2 cellular contexts compared by ENCODE assay signal in the genomic region with DNA sequence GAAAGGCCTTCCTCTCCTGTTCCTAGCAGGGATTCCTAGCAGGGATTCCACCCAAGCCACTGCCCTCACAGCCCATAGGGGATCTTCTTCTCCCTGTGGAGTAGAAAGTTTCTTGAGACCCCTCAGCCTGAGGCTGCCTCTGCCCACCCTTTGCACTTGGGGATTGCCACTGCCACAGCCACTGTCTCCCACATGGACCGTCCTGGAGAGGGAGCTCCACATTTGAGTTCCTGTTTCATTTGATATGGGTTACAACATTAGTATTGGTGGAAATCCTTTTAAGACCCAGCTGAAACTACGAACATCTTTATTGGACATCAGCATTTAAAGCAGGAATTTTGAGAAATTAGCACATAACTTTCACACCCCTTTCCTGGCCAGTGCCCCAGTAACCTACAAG.
TF ChIP-seq lines count a peak whose summit lies in the region.

No MANE protein-coding gene starts in this region.

TF ChIP-seq in HCT116, 20 proteins besides CTCF, POLR2A, EP300 and RAD21 (continued from another document):
- TF ChIP-seq, protein P1, sequence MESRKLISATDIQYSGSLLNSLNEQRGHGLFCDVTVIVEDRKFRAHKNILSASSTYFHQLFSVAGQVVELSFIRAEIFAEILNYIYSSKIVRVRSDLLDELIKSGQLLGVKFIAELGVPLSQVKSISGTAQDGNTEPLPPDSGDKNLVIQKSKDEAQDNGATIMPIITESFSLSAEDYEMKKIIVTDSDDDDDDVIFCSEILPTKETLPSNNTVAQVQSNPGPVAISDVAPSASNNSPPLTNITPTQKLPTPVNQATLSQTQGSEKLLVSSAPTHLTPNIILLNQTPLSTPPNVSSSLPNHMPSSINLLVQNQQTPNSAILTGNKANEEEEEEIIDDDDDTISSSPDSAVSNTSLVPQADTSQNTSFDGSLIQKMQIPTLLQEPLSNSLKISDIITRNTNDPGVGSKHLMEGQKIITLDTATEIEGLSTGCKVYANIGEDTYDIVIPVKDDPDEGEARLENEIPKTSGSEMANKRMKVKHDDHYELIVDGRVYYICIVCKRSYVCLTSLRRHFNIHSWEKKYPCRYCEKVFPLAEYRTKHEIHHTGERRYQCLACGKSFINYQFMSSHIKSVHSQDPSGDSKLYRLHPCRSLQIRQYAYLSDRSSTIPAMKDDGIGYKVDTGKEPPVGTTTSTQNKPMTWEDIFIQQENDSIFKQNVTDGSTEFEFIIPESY (IDR thresholded peaks at IDR 0.05; ENCODE audit: extremely low read depth, insufficient replicate concordance, low read length): no peak
- TF ChIP-seq, protein P2, sequence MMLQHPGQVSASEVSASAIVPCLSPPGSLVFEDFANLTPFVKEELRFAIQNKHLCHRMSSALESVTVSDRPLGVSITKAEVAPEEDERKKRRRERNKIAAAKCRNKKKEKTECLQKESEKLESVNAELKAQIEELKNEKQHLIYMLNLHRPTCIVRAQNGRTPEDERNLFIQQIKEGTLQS (IDR thresholded peaks at IDR 0.05): no peak
- TF ChIP-seq JUND (IDR thresholded peaks at IDR 0.05) (no peak), FOSL1 (IDR thresholded peaks at IDR 0.05; ENCODE audit: low read depth) (no peak), YY1 (IDR thresholded peaks at IDR 0.05; ENCODE audit: extremely low read depth, insufficient replicate concordance, low read depth, low read length) (no peak), SIN3A (IDR thresholded peaks at IDR 0.05; ENCODE audit: low read depth) (no peak), POLR2AphosphoS5 (IDR thresholded peaks at IDR 0.05; ENCODE audit: low read depth, low read length) (no peak), SP1 (IDR thresholded peaks at IDR 0.05; ENCODE audit: low read depth) (no peak), SRF (IDR thresholded peaks at IDR 0.05; ENCODE audit: low read depth) (no peak), CEBPB (IDR thresholded peaks at IDR 0.05; ENCODE audit: low read depth) (no peak), CBX3 (IDR thresholded peaks at IDR 0.05; ENCODE audit: low read depth) (no peak), TCF7L2 (IDR thresholded peaks at IDR 0.05; ENCODE audit: borderline replicate concordance, extremely low read depth, insufficient read depth, insufficient read length) (no peak), ZFX (IDR thresholded peaks at IDR 0.05) (no peak)
- TF ChIP-seq, protein P3, sequence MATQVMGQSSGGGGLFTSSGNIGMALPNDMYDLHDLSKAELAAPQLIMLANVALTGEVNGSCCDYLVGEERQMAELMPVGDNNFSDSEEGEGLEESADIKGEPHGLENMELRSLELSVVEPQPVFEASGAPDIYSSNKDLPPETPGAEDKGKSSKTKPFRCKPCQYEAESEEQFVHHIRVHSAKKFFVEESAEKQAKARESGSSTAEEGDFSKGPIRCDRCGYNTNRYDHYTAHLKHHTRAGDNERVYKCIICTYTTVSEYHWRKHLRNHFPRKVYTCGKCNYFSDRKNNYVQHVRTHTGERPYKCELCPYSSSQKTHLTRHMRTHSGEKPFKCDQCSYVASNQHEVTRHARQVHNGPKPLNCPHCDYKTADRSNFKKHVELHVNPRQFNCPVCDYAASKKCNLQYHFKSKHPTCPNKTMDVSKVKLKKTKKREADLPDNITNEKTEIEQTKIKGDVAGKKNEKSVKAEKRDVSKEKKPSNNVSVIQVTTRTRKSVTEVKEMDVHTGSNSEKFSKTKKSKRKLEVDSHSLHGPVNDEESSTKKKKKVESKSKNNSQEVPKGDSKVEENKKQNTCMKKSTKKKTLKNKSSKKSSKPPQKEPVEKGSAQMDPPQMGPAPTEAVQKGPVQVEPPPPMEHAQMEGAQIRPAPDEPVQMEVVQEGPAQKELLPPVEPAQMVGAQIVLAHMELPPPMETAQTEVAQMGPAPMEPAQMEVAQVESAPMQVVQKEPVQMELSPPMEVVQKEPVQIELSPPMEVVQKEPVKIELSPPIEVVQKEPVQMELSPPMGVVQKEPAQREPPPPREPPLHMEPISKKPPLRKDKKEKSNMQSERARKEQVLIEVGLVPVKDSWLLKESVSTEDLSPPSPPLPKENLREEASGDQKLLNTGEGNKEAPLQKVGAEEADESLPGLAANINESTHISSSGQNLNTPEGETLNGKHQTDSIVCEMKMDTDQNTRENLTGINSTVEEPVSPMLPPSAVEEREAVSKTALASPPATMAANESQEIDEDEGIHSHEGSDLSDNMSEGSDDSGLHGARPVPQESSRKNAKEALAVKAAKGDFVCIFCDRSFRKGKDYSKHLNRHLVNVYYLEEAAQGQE (IDR thresholded peaks at IDR 0.05; ENCODE audit: low read depth): no peak
- TF ChIP-seq, protein P4, sequence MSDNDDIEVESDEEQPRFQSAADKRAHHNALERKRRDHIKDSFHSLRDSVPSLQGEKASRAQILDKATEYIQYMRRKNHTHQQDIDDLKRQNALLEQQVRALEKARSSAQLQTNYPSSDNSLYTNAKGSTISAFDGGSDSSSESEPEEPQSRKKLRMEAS (IDR thresholded peaks at IDR 0.05): no peak

TF ChIP-seq in liver, 16 proteins besides CTCF, POLR2A, EP300 and RAD21 (continued from another document):
- TF ChIP-seq, protein P4 (IDR thresholded peaks at IDR 0.05): no peak
- TF ChIP-seq HNF4A (conservative IDR thresholded peaks at IDR 0.05) (no peak), RXRA (IDR thresholded peaks at IDR 0.05) (no peak)
- TF ChIP-seq, protein P1 (IDR thresholded peaks at IDR 0.05): no peak
- TF ChIP-seq, protein P2 (IDR thresholded peaks at IDR 0.05): no peak
